8 cellular contexts compared by ENCODE assay signal in the genomic region with DNA sequence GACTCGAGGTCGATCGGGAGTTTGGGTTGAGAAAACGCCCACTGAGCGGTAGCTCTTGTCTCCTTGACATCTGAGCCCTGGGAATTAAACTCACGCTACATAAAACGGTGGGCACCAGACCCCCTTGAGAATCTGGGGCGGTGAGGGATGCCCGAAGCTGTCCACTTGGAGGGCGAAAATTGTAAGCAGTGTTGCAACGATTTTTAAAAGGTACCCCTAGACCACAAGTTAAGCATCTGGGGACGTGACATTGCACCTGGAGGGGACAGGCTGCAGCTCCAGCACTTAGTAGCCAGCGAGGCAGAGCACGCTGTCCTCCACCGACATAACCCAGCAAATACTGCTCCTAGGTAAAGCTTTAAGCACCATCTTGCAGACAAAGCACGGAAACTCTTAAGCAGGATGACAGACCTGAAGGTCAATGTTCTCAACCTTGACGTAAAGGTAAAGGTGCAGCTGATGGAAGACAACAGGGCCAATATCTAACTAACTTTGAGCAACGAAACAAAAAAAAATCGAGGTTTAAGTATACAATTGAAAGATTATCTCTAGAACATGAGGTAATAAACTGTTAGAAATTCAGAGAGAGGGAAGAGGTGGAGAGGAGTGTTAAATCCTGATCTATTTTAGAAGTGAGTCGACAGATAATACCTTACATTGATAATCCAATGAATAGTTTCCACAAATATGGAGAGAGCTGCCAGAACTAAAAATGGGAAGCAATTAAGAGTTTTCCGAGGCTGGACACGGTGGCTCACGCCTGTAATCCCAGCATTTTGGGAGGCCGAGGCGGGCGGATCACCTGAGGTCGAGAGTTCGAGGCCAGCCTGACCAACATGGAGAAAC. TPM values are rescaled to one million over a fixed set of nuclear protein-coding genes. Genes with fewer than 3 reads are reported as not detected.
A peak's percentile ranks its signal among the peaks of the same experiment; 100 is the strongest.
DNase-seq lines count a peak whose midpoint lies in the region; ATAC-seq and TF ChIP-seq lines count a peak whose summit lies in the region.

No MANE protein-coding gene starts in this region.

- peak overlapping the region; percentile 91 to 95 (median 94) for H3K27ac ChIP-seq in sigmoid colon

- H3K4me1 ChIP-seq in sigmoid colon = peaks cover 0 to 39% (median 36%) of the 10 kb centered on the region in 4 donors

- TF ChIP-seq CTCF in fibroblast of the aortic adventitia (IDR thresholded peaks at IDR 0.05; ENCODE audit: insufficient read depth, low read length) (no peak), sigmoid colon (IDR thresholded peaks at IDR 0.05) (no peak)

- no peak for TF ChIP-seq POLR2A in sigmoid colon (IDR thresholded peaks at IDR 0.05)

- H3K4me3 ChIP-seq in fibroblast of the aortic adventitia (ENCODE audit: low read depth, low read length) = peak overlapping the region; percentile 82
- peak overlapping the region; percentile 78 to 95 (median 78) for H3K4me3 ChIP-seq in sigmoid colon

- WGBS in sigmoid colon, 2 donors = 32 to 37% methylated on average over 28 of the region's 28 CpGs

- DNase-seq in NCI-H2171 treated with DMSO at 0.1 percent for 48 hours (lab: John Stamatoyannopoulos, UW) (peak; percentile 10), NCI-H2171 (lab: John Stamatoyannopoulos, UW) (no peak), SW480 (ENCODE audit: low spot score) (peak; percentile 18), fibroblast of the aortic adventitia (ENCODE audit: low read depth) (no peak), sigmoid colon (no peak)

- intact Hi-C loops in sigmoid colon (cut with DNase I) = no loop called here

- H3K27me3 ChIP-seq in sigmoid colon = no peaks in the 10 kb centered on the region

- ATAC-seq in GM18867 (IDR thresholded peaks at IDR 0.05; ENCODE audit: unreplicated experiment) (no peak), GM21515 (IDR thresholded peaks at IDR 0.05; ENCODE audit: unreplicated experiment) (no peak), GM21737 (IDR thresholded peaks at IDR 0.05; ENCODE audit: unreplicated experiment) (no peak)

- TF ChIP-seq EP300 in sigmoid colon (IDR thresholded peaks at IDR 0.05) = no peak

- no peaks in the 10 kb centered on the region for H3K36me3 ChIP-seq in sigmoid colon

- H3K9me3 ChIP-seq in sigmoid colon = no peaks in the 10 kb centered on the region

RNA-seq across cellular contexts. Expression of a gene that starts 0.9 kb away (rescaled TPM):
- total RNA-seq in fibroblast of the aortic adventitia (ENCODE audit: low replicate concordance) = 20.4 and 29.7 TPM in 2 replicates
- total RNA-seq in sigmoid colon = 10 to 100 TPM; 20.3 to 32.3 (median 24.4) TPM
- polyA plus RNA-seq in sigmoid colon = 10 to 100 TPM; 14.6 to 22.7 (median 21.0) TPM

Comparison
In these comparisons a context has a peak if more than half of its experiments do, and no peak if none do; other contexts are left out.
1. DNase-seq: peak in NCI-H2171 treated with DMSO at 0.1 percent for 48 hours (single experiment) and SW480 (single experiment); none in NCI-H2171 (single experiment), fibroblast of the aortic adventitia (single experiment) and sigmoid colon (single experiment).